In the genomic region with DNA sequence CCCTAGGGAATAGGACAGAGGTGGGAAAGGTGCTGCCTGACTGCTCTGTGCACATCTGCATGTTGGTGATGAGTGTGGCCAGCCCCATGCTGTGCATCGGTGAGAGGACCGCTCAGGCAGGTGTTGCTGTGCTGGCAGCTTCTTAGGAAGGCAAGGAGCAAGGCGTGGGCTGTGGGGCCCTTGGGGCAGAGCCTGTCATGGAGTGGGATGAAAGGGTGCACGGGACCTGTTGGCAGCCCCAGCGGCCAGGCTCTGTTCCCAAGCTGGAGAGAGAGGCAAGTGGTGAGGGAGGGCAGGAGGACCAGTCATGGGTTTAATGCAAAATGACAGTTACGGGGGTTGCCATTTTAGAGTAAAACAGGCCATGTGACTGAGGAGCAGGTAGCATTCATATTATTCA, we compare ENCODE assay signal across 19 cellular contexts.
DNase-seq lines count a peak whose midpoint lies in the region; TF ChIP-seq lines count a peak whose summit lies in the region.
"Had no signal": no experiment of that assay in that cellular context is flagged by ENCODE, and none has a peak within 500 bp of the region (broad histone marks: within the 10 kb centered on the region; RNA-seq: fewer than 3 reads in every experiment).

No MANE protein-coding gene starts in this region.

- H3K79me2 ChIP-seq in osteoblast (ENCODE audit: insufficient read depth, low read length): no peaks in the 10 kb centered on the region

- H4K20me1 ChIP-seq in osteoblast (ENCODE audit: insufficient read depth, low read length): no peaks in the 10 kb centered on the region

- no peak overlapping the region for H2AFZ ChIP-seq in osteoblast (ENCODE audit: low read length)

- intact Hi-C loops in esophagus muscularis mucosa (cut with DNase I): no loop called here
- intact Hi-C loops in uterus (cut with DNase I; ENCODE audit: low total_unique reads): no loop called here

- no peak overlapping the region for H3K4me2 ChIP-seq in osteoblast (ENCODE audit: insufficient read depth, low read length)
- H3K4me2 ChIP-seq: KMS-11 had no signal

- peak overlapping the region; percentile 84 for H3K27ac ChIP-seq in VCaP
- peak overlapping the region; percentile 13 to 59 (median 38) for H3K27ac ChIP-seq in esophagus muscularis mucosa (replicated peaks in 1 of 4)
- no peak overlapping the region for H3K27ac ChIP-seq in osteoblast (ENCODE audit: low read depth, low read length)
- peak overlapping the region; percentile 98 to 100 for H3K27ac ChIP-seq in uterus
- H3K27ac ChIP-seq: KMS-11 had no signal

- 94% methylated on average over 6 of the region's 6 CpGs for WGBS in esophagus muscularis mucosa

- TF ChIP-seq POLR2A in esophagus muscularis mucosa (IDR thresholded peaks at IDR 0.05; ENCODE audit: low read depth) (no peak), uterus (IDR thresholded peaks at IDR 0.05) (no peak)

- DNase-seq in esophagus muscularis mucosa (ENCODE audit: extremely low spot score) (no peak), osteoblast (ENCODE audit: insufficient read length, low spot score, missing footprints) (peak; percentile 18), uterus (no peak), HUDEP-2 (lab: John Stamatoyannopoulos, UW; ENCODE audit: unreplicated experiment in 76 of 76) (no peak), ecto neural progenitor cell (ENCODE audit: low spot score) (no peak), SKM-1 treated with dmso at 0.1 percent for 144 hours (lab: John Stamatoyannopoulos, UW; ENCODE audit: unreplicated experiment) (no peak)
- DNase-seq: activated CD8-positive, alpha-beta memory T cell treated with anti-CD3 and anti-CD28 coated beads, Interleukin-2, amount 10 ng/mL, durations not matched to agents 7 days and 5 days; activated gamma-delta T cell; amniotic stem cell; endodermal cell; GF-D8; NCI-H1092; NCI-H2081 treated with DMSO at 0.1 percent for 48 hours; NCI-H526 treated with DMSO at 0.1 percent for 48 hours; PC-3; stimulated activated naive CD4-positive, alpha-beta T cell had no signal

- H3K4me3 ChIP-seq in esophagus muscularis mucosa (no peak overlapping the region), osteoblast (ENCODE audit: insufficient read depth, low read length) (no peak overlapping the region), uterus (no peak overlapping the region)
- H3K4me3 ChIP-seq: GM12878 had no signal

- H3K9me3 ChIP-seq in esophagus muscularis mucosa (no peaks in the 10 kb centered on the region), osteoblast (ENCODE audit: low read depth, low read length) (no peaks in the 10 kb centered on the region), uterus (no peaks in the 10 kb centered on the region)

- H3K4me1 ChIP-seq in esophagus muscularis mucosa (peaks cover 100% of the 10 kb centered on the region in 4 donors), osteoblast (ENCODE audit: insufficient read depth, low read length) (peaks cover 30% of the 10 kb centered on the region), uterus (peaks cover 21 to 25% of the 10 kb centered on the region in 2 donors)

- no peaks in the 10 kb centered on the region for H3K27me3 ChIP-seq in esophagus muscularis mucosa
- peaks cover 17% of the 10 kb centered on the region for H3K27me3 ChIP-seq in osteoblast (ENCODE audit: insufficient read depth, low read length)
- H3K27me3 ChIP-seq in uterus: no peaks in the 10 kb centered on the region

- TF ChIP-seq EP300 in esophagus muscularis mucosa (IDR thresholded peaks at IDR 0.05): no peak

- TF ChIP-seq CTCF in VCaP (conservative IDR thresholded peaks at IDR 0.05): no peak
- TF ChIP-seq CTCF in esophagus muscularis mucosa (IDR thresholded peaks at IDR 0.05): no peak
- no peak for TF ChIP-seq CTCF in osteoblast (IDR thresholded peaks at IDR 0.05; ENCODE audit: extremely low read depth, low read depth, low read length)
- TF ChIP-seq CTCF in uterus (IDR thresholded peaks at IDR 0.05): no peak

- H3K36me3 ChIP-seq in esophagus muscularis mucosa (peaks cover 10 to 58% (median 23%) of the 10 kb centered on the region in 4 donors), osteoblast (ENCODE audit: insufficient read depth, low read length) (no peaks in the 10 kb centered on the region), uterus (no peaks in the 10 kb centered on the region)
